ENCODE assay signal across 2 cellular contexts in genomic region chr12:108648371-108648770, GRCh38.
TF ChIP-seq lines count a peak whose summit lies in the region.

No MANE protein-coding gene starts in this region.

TF ChIP-seq in SK-N-SH, 30 proteins besides CTCF, POLR2A, EP300 and RAD21 (continued from another document):
- TF ChIP-seq REST (IDR thresholded peaks at IDR 0.05; ENCODE audit: low read depth, low read length) (no peak), USF2 (IDR thresholded peaks at IDR 0.05; ENCODE audit: borderline replicate concordance, low read depth, low read length) (no peak), MXI1 (IDR thresholded peaks at IDR 0.05; ENCODE audit: low read depth, low read length) (no peak), POLR2AphosphoS5 (IDR thresholded peaks at IDR 0.05; ENCODE audit: low read depth, low read length) (no peak), MAX (IDR thresholded peaks at IDR 0.05; ENCODE audit: low read depth) (no peak), MEF2A (IDR thresholded peaks at IDR 0.05; ENCODE audit: borderline replicate concordance, low read depth) (no peak), TAF1 (IDR thresholded peaks at IDR 0.05; ENCODE audit: borderline replicate concordance, low read depth, low read length) (no peak), USF1 (IDR thresholded peaks at IDR 0.05; ENCODE audit: borderline replicate concordance, low read depth) (no peak), FOSL2 (IDR thresholded peaks at IDR 0.05; ENCODE audit: borderline replicate concordance, low read depth) (no peak), YY1 (IDR thresholded peaks at IDR 0.05; ENCODE audit: low read depth) (no peak), SIN3A (IDR thresholded peaks at IDR 0.05; ENCODE audit: borderline replicate concordance, low read depth, low read length) (no peak), TCF12 (IDR thresholded peaks at IDR 0.05) (no peak), EZH2phosphoT487 (IDR thresholded peaks at IDR 0.05; ENCODE audit: borderline replicate concordance, low read depth) (no peak)

TF ChIP-seq in SK-N-SH treated with all-trans-retinoic acid at 6 μM for 48 hours, 23 proteins besides CTCF, POLR2A, EP300 and RAD21 (continued from another document):
- TF ChIP-seq SNAI2 (CRISPR knock-in tag; IDR thresholded peaks at IDR 0.05): no peak
- TF ChIP-seq TCF4 (CRISPR knock-in tag; IDR thresholded peaks at IDR 0.05; ENCODE audit: borderline replicate concordance): no peak
- TF ChIP-seq ZFP3 (CRISPR knock-in tag; IDR thresholded peaks at IDR 0.05): no peak
- no peak for TF ChIP-seq ZNF70 (CRISPR knock-in tag; IDR thresholded peaks at IDR 0.05)
- no peak for TF ChIP-seq TOX (CRISPR knock-in tag; IDR thresholded peaks at IDR 0.05; ENCODE audit: borderline replicate concordance)
